1 cellular context compared by ENCODE assay signal in genomic region chr5:134989291-134989830, GRCh38.
TF ChIP-seq lines count a peak whose summit lies in the region.

No MANE protein-coding gene starts in this region.

TF ChIP-seq in GM12878, 131 proteins besides CTCF, POLR2A, EP300 and RAD21:
- no peak for TF ChIP-seq STAT1 (conservative IDR thresholded peaks at IDR 0.05)
- TF ChIP-seq PAX8 (IDR thresholded peaks at IDR 0.05): no peak
- TF ChIP-seq CBX3 (IDR thresholded peaks at IDR 0.05; ENCODE audit: borderline replicate concordance, low read depth): no peak
- no peak for TF ChIP-seq NR2C2 (IDR thresholded peaks at IDR 0.05; ENCODE audit: borderline replicate concordance, control insufficient read depth, insufficient read length, low read depth)
- TF ChIP-seq SMAD5 (IDR thresholded peaks at IDR 0.05; ENCODE audit: low read depth): no peak
- TF ChIP-seq IRF3 (IDR thresholded peaks at IDR 0.05): no peak
- TF ChIP-seq ZNF592 (IDR thresholded peaks at IDR 0.05): no peak
- TF ChIP-seq NR2C1 (IDR thresholded peaks at IDR 0.05): no peak
- no peak for TF ChIP-seq GABPA (IDR thresholded peaks at IDR 0.05; ENCODE audit: low read depth)
- no peak for TF ChIP-seq ATF3 (IDR thresholded peaks at IDR 0.05; ENCODE audit: borderline replicate concordance, extremely low read depth, low read depth, low read length)
- TF ChIP-seq SKIL (IDR thresholded peaks at IDR 0.05; ENCODE audit: low read depth, poor library complexity, severe bottlenecking): no peak
- TF ChIP-seq EZH2 (IDR thresholded peaks at IDR 0.05; ENCODE audit: borderline replicate concordance, control insufficient read depth, low read depth, low read length): no peak
- TF ChIP-seq HDGF (IDR thresholded peaks at IDR 0.05): no peak
- no peak for TF ChIP-seq ZSCAN29 (IDR thresholded peaks at IDR 0.05)
- TF ChIP-seq JUNB (IDR thresholded peaks at IDR 0.05): no peak
- TF ChIP-seq STAT3 (IDR thresholded peaks at IDR 0.05; ENCODE audit: low read depth, low read length): no peak
- TF ChIP-seq MLLT1 (IDR thresholded peaks at IDR 0.05): no peak
- no peak for TF ChIP-seq TCF3 (IDR thresholded peaks at IDR 0.05; ENCODE audit: borderline replicate concordance, insufficient read depth, low read depth, low read length)
TF ChIP-seq in GM12878: peak in this region for 0.
